Comparison of ENCODE assay signal across 8 cellular contexts in genomic region chr5:154967419-154968024, GRCh38. TPM values are rescaled to one million over a fixed set of nuclear protein-coding genes. Genes with fewer than 3 reads are reported as not detected.
DNase-seq lines count a peak whose midpoint lies in the region; ATAC-seq, FAIRE-seq and TF ChIP-seq lines count a peak whose summit lies in the region.

No MANE protein-coding gene starts in this region.

- POLR2A ChIA-PET in HEK293T (lab: Yijun Ruan, JAX) (no interaction called here), HepG2 (lab: Yijun Ruan, JAX) (no interaction called here)

- CTCF ChIA-PET in HEK293T (lab: Yijun Ruan, JAX) = interaction anchor here (0.6 kb wide), 1 partner anchor 308 kb away, joined by 3 read pairs; no protein-coding TSS in a partner anchor
- CTCF ChIA-PET in HepG2 (lab: Yijun Ruan, JAX; ENCODE audit: low intra/inter-chr PET ratio, low total read pairs) = interaction anchor here (1.0 to 1.9 kb wide), 2 partner anchors 37 to 60 kb away, joined by 3 to 8 read pairs; no protein-coding TSS in a partner anchor

- H3K36me3 Mint-ChIP-seq in CD14-positive monocyte = peaks cover 44 to 56% of the 10 kb centered on the region in 2 donors

- no peak overlapping the region for H3K4me3 ChIP-seq in astrocyte of the cerebellum (ENCODE audit: low read depth, low read length)
- H3K4me3 ChIP-seq in HepG2 (replicated peaks in 1 of 3; ENCODE audit: insufficient read depth in 1 of 3, low read depth in 2 of 3, low read length in 3 of 3) = no peak overlapping the region
- H3K4me3 ChIP-seq in pancreas = no peak overlapping the region

- intact Hi-C loops in CD14-positive monocyte (cut with micrococcal nuclease) = no loop called here
- intact Hi-C loops in HepG2 (cut with micrococcal nuclease; ENCODE audit: unreplicated experiment) = no loop called here
- intact Hi-C loops in pancreas (cut with DNase I) = no loop called here

- no peaks in the 10 kb centered on the region for H3K27me3 Mint-ChIP-seq in CD14-positive monocyte (ENCODE audit: low read depth in 3 of 3)

- no peaks in the 10 kb centered on the region for H3K27me3 ChIP-seq in HepG2 (ENCODE audit: control insufficient read depth in 1 of 2, insufficient read depth in 2 of 2, low read length in 2 of 2)
- no peaks in the 10 kb centered on the region for H3K27me3 ChIP-seq in pancreas

- H3K4me1 Mint-ChIP-seq in CD14-positive monocyte = peaks cover 4% of the 10 kb centered on the region

- H3K4me2 ChIP-seq in HepG2 (ENCODE audit: low read depth, low read length) = no peak overlapping the region

- no peak overlapping the region for H3K4me3 Mint-ChIP-seq in CD14-positive monocyte

- no peak overlapping the region for H2AFZ ChIP-seq in HepG2 (ENCODE audit: low read length)

- 83% methylated on average over 5 of the region's 5 CpGs for WGBS in HepG2 (ENCODE audit: low lambda C conversion rate)
- 75 to 82% methylated on average over 5 of the region's 5 CpGs for WGBS in pancreas, 2 donors

- H3K4me1 ChIP-seq in HepG2 (ENCODE audit: insufficient read depth, low read length) (peaks cover 19% of the 10 kb centered on the region), pancreas (no peaks in the 10 kb centered on the region)

- FAIRE-seq in HepG2 (lab: Jason Lieb, UNC) (no peak), pancreas (lab: Jason Lieb, UNC) (no peak)

- H3K27ac ChIP-seq in HepG2 (ENCODE audit: extremely low read length, insufficient read depth, low read length) = no peak overlapping the region
- no peak overlapping the region for H3K27ac ChIP-seq in pancreas

- ATAC-seq in HepG2 (no peak), HG03159 (IDR thresholded peaks at IDR 0.05; ENCODE audit: unreplicated experiment) (no peak), pancreas (no peak)

- BruUV-seq in HepG2 (replicated peaks; lab: Mats Ljungman, UMichigan) = no TSS peak

- in situ Hi-C loops in astrocyte of the cerebellum (cut with HindIII; ENCODE audit: low sequenced_read_pairs) = no loop called here
- in situ Hi-C loops in HepG2 (cut with HindIII; ENCODE audit: extremely low pct_ligation_motif_present, low pct_unique_long_range_greater_than_20kb) = no loop called here

- TF ChIP-seq RAD21 in HepG2 (CRISPR knock-in tag; IDR thresholded peaks at IDR 0.05) = no peak

- TF ChIP-seq EP300 in HepG2 (IDR thresholded peaks at IDR 0.05; ENCODE audit: low read depth in 2 of 2, low read length in 2 of 2) (no peak), HepG2 (CRISPR knock-in tag; IDR thresholded peaks at IDR 0.05; ENCODE audit: borderline replicate concordance) (no peak)

- DNase-seq in CD14-positive monocyte (ENCODE audit: low spot score) (no peak), HEK293T (ENCODE audit: extremely low spot score) (peak; percentile 19), astrocyte of the cerebellum (ENCODE audit: low read depth) (no peak), HepG2 (ENCODE audit: low spot score) (no peak), NCI-H226 (no peak), pancreas (no peak)
- no peak for DNase-seq in stimulated activated CD4-positive, alpha-beta T cell treated with anti-CD3 and anti-CD28 coated beads, Interleukin-1b, Interleukin-23, amount 100 ng/mL, for 48 hours

- H3K36me3 ChIP-seq in HepG2 (replicated peaks in 1 of 2; ENCODE audit: control insufficient read depth in 1 of 2, insufficient read depth in 2 of 2, low read length in 2 of 2) (peaks cover 0 to 22% of the 10 kb centered on the region in 2 experiments; a peak in 4 of 5 replicates), pancreas (peaks cover 0 to 19% (median 10%) of the 10 kb centered on the region in 3 donors)

- H3K9me3 Mint-ChIP-seq in CD14-positive monocyte = no peaks in the 10 kb centered on the region

- H3K27ac Mint-ChIP-seq in CD14-positive monocyte = no peak overlapping the region

- no peaks in the 10 kb centered on the region for H3K79me2 ChIP-seq in HepG2 (ENCODE audit: insufficient read depth, low read length)

- H3K9me3 ChIP-seq in HepG2 (ENCODE audit: low read length) (no peaks in the 10 kb centered on the region), pancreas (no peaks in the 10 kb centered on the region)

- H3K9ac ChIP-seq in HepG2 (ENCODE audit: insufficient read depth, low read depth, low read length) = no peak overlapping the region

- TF ChIP-seq CTCF in CD14-positive monocyte (IDR thresholded peaks at IDR 0.05) (peak; percentile 43), astrocyte of the cerebellum (IDR thresholded peaks at IDR 0.05; ENCODE audit: low read depth, low read length, missing control alignments) (peak; percentile 54), HepG2 (CRISPR knock-in tag; IDR thresholded peaks at IDR 0.05) (peak; percentile 44), pancreas (IDR thresholded peaks at IDR 0.05) (peak in 2 of 4 donors; percentile 9 to 14)

- H4K20me1 ChIP-seq in HepG2 (ENCODE audit: insufficient read depth, low read length) = no peaks in the 10 kb centered on the region

- TF ChIP-seq POLR2A in HepG2 (IDR thresholded peaks at IDR 0.05; ENCODE audit: insufficient read depth in 1 of 2, low read depth in 2 of 2, low read length in 2 of 2) = no peak

RNA-seq across cellular contexts. Expression of gene MRPL22, which starts 26.6 kb away (rescaled TPM):
- polyA plus RNA-seq in CD14-positive monocyte (10 to 100 TPM; 56.7 to 66.1 TPM), HepG2 (2011; rRNA removed) (55.1 and 66.8 TPM in 2 replicates), pancreas (10 to 100 TPM; 22.8 to 27.8 TPM)
- total RNA-seq in HepG2 (2016; rRNA removed; fragmentation: Illumina TruSeq; extraction: Trizol) (84.8 and 118 TPM in 2 replicates), pancreas (10 to 100 TPM; 11.3 to 29.0 (median 21.6) TPM)
- total RNA-seq in HepG2 (2016; cell fraction: cytosol; rRNA removed; fragmentation: Illumina TruSeq; extraction: Trizol; ENCODE audit: low read depth) = 94.5 and 107 TPM in 2 replicates
- 88.4 and 129 TPM in 2 replicates for total RNA-seq in HepG2 (2016; cell fraction: insoluble cytoplasmic fraction; rRNA removed; fragmentation: Illumina TruSeq; extraction: Trizol)
- 62.4 and 69.9 TPM in 2 replicates for total RNA-seq in HepG2 (2016; cell fraction: membrane; rRNA removed; fragmentation: Illumina TruSeq; extraction: Trizol)
- 30.1 and 35.4 TPM in 2 replicates for total RNA-seq in HepG2 (2016; cell fraction: nucleus; rRNA removed; fragmentation: Illumina TruSeq; extraction: Trizol)
- 42.2 and 44.6 TPM in 2 replicates for polyA plus RNA-seq in HepG2 (2011; cell fraction: cytosol; rRNA removed)
- polyA plus RNA-seq in HepG2 (2011; cell fraction: nucleus; rRNA removed) = 14.4 and 17.3 TPM in 2 replicates
- 49.1 and 59.7 TPM in 2 replicates for polyA plus RNA-seq in HepG2 (2012)
- polyA plus RNA-seq in HepG2 (2016; cell fraction: cytosol; fragmentation: Illumina TruSeq; extraction: Trizol; ENCODE audit: low read depth) = 51.7 and 52.5 TPM in 2 replicates
- polyA plus RNA-seq in HepG2 (2016; cell fraction: insoluble cytoplasmic fraction; fragmentation: Illumina TruSeq; extraction: Trizol; ENCODE audit: low read depth) = 147 and 158 TPM in 2 replicates
- polyA plus RNA-seq in HepG2 (2016; cell fraction: membrane; fragmentation: Illumina TruSeq; extraction: Trizol; ENCODE audit: low read depth) = 56.4 and 56.5 TPM in 2 replicates
- 65.2 and 70.9 TPM in 2 replicates for polyA plus RNA-seq in HepG2 (2016; cell fraction: nucleus; fragmentation: Illumina TruSeq; extraction: Trizol; ENCODE audit: insufficient read depth, low read depth)
- 23.2 and 54.0 TPM in 2 replicates for polyA minus RNA-seq in HepG2 (2011; rRNA and poly(A)+ RNA removed; ENCODE audit: low replicate concordance)
- polyA minus RNA-seq in HepG2 (2011; cell fraction: cytosol; rRNA and poly(A)+ RNA removed) = 17.3 and 18.8 TPM in 2 replicates
- 10.6 and 12.8 TPM in 2 replicates for polyA minus RNA-seq in HepG2 (2011; cell fraction: nucleus; rRNA and poly(A)+ RNA removed)

RNA-seq across cellular contexts. Expression of gene GEMIN5, which starts 29.5 kb away (rescaled TPM):
- 1 to 10 TPM; 2.0 to 3.8 TPM for polyA plus RNA-seq in CD14-positive monocyte
- total RNA-seq in HepG2 (2016; rRNA removed; fragmentation: Illumina TruSeq; extraction: Trizol) = 28.6 and 52.8 TPM in 2 replicates
- total RNA-seq in HepG2 (2016; cell fraction: cytosol; rRNA removed; fragmentation: Illumina TruSeq; extraction: Trizol; ENCODE audit: low read depth) = 3.6 and 4.4 TPM in 2 replicates
- total RNA-seq in HepG2 (2016; cell fraction: insoluble cytoplasmic fraction; rRNA removed; fragmentation: Illumina TruSeq; extraction: Trizol) = 28.8 and 51.6 TPM in 2 replicates
- 7.6 and 8.6 TPM in 2 replicates for total RNA-seq in HepG2 (2016; cell fraction: membrane; rRNA removed; fragmentation: Illumina TruSeq; extraction: Trizol)
- total RNA-seq in HepG2 (2016; cell fraction: nucleus; rRNA removed; fragmentation: Illumina TruSeq; extraction: Trizol) = 22.1 and 23.2 TPM in 2 replicates
- polyA plus RNA-seq in HepG2 (2011; rRNA removed) = 6.6 and 7.1 TPM in 2 replicates
- polyA plus RNA-seq in HepG2 (2011; cell fraction: cytosol; rRNA removed) = 6.9 and 7.6 TPM in 2 replicates
- 6.5 and 7.0 TPM in 2 replicates for polyA plus RNA-seq in HepG2 (2011; cell fraction: nucleus; rRNA removed)
- 9.7 and 11.8 TPM in 2 replicates for polyA plus RNA-seq in HepG2 (2012)
- 0.63 and 0.69 TPM in 2 replicates for polyA plus RNA-seq in HepG2 (2016; cell fraction: cytosol; fragmentation: Illumina TruSeq; extraction: Trizol; ENCODE audit: low read depth)
- 32.7 and 33.3 TPM in 2 replicates for polyA plus RNA-seq in HepG2 (2016; cell fraction: insoluble cytoplasmic fraction; fragmentation: Illumina TruSeq; extraction: Trizol; ENCODE audit: low read depth)
- 1.9 and 2.4 TPM in 2 replicates for polyA plus RNA-seq in HepG2 (2016; cell fraction: membrane; fragmentation: Illumina TruSeq; extraction: Trizol; ENCODE audit: low read depth)
- polyA plus RNA-seq in HepG2 (2016; cell fraction: nucleus; fragmentation: Illumina TruSeq; extraction: Trizol; ENCODE audit: insufficient read depth, low read depth) = 15.6 and 17.0 TPM in 2 replicates
- 21.9 and 30.0 TPM in 2 replicates for polyA minus RNA-seq in HepG2 (2011; rRNA and poly(A)+ RNA removed; ENCODE audit: low replicate concordance)
- 14.3 and 15.1 TPM in 2 replicates for polyA minus RNA-seq in HepG2 (2011; cell fraction: cytosol; rRNA and poly(A)+ RNA removed)
- 12.9 and 17.3 TPM in 2 replicates for polyA minus RNA-seq in HepG2 (2011; cell fraction: nucleus; rRNA and poly(A)+ RNA removed)
- 1 to 10 TPM; 4.7 to 7.3 (median 6.6) TPM for total RNA-seq in pancreas
- 1 to 10 TPM; 1.7 to 3.1 TPM for polyA plus RNA-seq in pancreas

RNA-seq across cellular contexts. Expression of gene KIF4B, which starts 46.0 kb away (rescaled TPM):
- polyA plus RNA-seq in CD14-positive monocyte = not detected
- 0.04 and 0.11 TPM in 2 replicates for total RNA-seq in HepG2 (2016; rRNA removed; fragmentation: Illumina TruSeq; extraction: Trizol)
- not detected in 2 replicates for total RNA-seq in HepG2 (2016; cell fraction: cytosol; rRNA removed; fragmentation: Illumina TruSeq; extraction: Trizol; ENCODE audit: low read depth)
- total RNA-seq in HepG2 (2016; cell fraction: insoluble cytoplasmic fraction; rRNA removed; fragmentation: Illumina TruSeq; extraction: Trizol) = 0.12 TPM in 1 of 2 replicates, not detected in the other
- total RNA-seq in HepG2 (2016; cell fraction: membrane; rRNA removed; fragmentation: Illumina TruSeq; extraction: Trizol) = not detected in 2 replicates
- total RNA-seq in HepG2 (2016; cell fraction: nucleus; rRNA removed; fragmentation: Illumina TruSeq; extraction: Trizol) = 0.12 TPM in 1 of 2 replicates, not detected in the other
- polyA plus RNA-seq in HepG2 (2011; rRNA removed) = not detected in 2 replicates
- polyA plus RNA-seq in HepG2 (2011; cell fraction: cytosol; rRNA removed) = 0.01 TPM in 1 of 2 replicates, not detected in the other
- 0.02 TPM in 1 of 2 replicates, not detected in the other for polyA plus RNA-seq in HepG2 (2011; cell fraction: nucleus; rRNA removed)
- 0.04 and 0.05 TPM in 2 replicates for polyA plus RNA-seq in HepG2 (2012)
- polyA plus RNA-seq in HepG2 (2016; cell fraction: cytosol; fragmentation: Illumina TruSeq; extraction: Trizol; ENCODE audit: low read depth) = not detected in 2 replicates
- polyA plus RNA-seq in HepG2 (2016; cell fraction: insoluble cytoplasmic fraction; fragmentation: Illumina TruSeq; extraction: Trizol; ENCODE audit: low read depth) = not detected in 2 replicates
- not detected in 2 replicates for polyA plus RNA-seq in HepG2 (2016; cell fraction: membrane; fragmentation: Illumina TruSeq; extraction: Trizol; ENCODE audit: low read depth)
- not detected in 2 replicates for polyA plus RNA-seq in HepG2 (2016; cell fraction: nucleus; fragmentation: Illumina TruSeq; extraction: Trizol; ENCODE audit: insufficient read depth, low read depth)
- polyA minus RNA-seq in HepG2 (2011; rRNA and poly(A)+ RNA removed; ENCODE audit: low replicate concordance) = 0.12 TPM in 1 of 2 replicates, not detected in the other
- polyA minus RNA-seq in HepG2 (2011; cell fraction: cytosol; rRNA and poly(A)+ RNA removed) = not detected in 2 replicates
- 0.13 and 0.37 TPM in 2 replicates for polyA minus RNA-seq in HepG2 (2011; cell fraction: nucleus; rRNA and poly(A)+ RNA removed)
- total RNA-seq in pancreas = not detected
- not detected for polyA plus RNA-seq in pancreas
